In the genomic region with DNA sequence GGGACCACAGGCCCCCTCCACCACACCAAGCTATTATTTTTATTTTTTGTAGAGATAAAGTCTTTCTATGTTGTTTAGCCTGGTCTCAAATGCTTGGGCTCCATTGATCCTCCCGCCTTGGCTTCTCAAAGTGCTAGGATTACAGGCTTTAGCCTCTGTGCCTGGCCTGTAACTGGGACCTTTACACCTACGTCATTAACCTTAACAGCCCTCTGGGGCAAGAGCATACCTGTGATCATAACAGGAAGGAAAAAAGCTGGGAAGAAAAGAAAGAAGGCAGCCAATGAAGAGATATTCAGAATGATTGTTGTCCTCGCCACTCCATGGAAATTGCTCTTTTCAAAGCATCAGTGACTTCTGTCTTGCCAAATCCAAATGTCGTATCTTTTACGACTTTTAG, we compare ENCODE assay signal across 35 cellular contexts.
"Had no signal": no experiment of that assay in that cellular context is flagged by ENCODE, and none has a peak within 500 bp of the region (broad histone marks: within the 10 kb centered on the region; RNA-seq: fewer than 3 reads in every experiment).

No MANE protein-coding gene starts in this region.

- H3K36me3 ChIP-seq: adrenal gland, brain microvascular endothelial cell, breast epithelium had no signal

- H3K27me3 ChIP-seq: adrenal gland, body of pancreas, brain microvascular endothelial cell, breast epithelium had no signal

- H3K9me3 ChIP-seq: adrenal gland, body of pancreas, breast epithelium had no signal

- H3K27ac Mint-ChIP-seq: activated B cell treated with CpG ODN at 0.5 μM for 24 hours; activated CD4-positive, alpha-beta memory T cell treated with anti-CD3 and anti-CD28 coated beads for 36 hours; activated CD4-positive, alpha-beta T cell treated with anti-CD3 and anti-CD28 coated beads, Interleukin-2, amount 10 ng/mL, durations not matched to agents 24 days and 14 days; activated CD8-positive, alpha-beta T cell treated with anti-CD3 and anti-CD28 coated beads for 36 hours; activated naive CD4-positive, alpha-beta T cell treated with anti-CD3 and anti-CD28 coated beads for 36 hours; activated naive CD4-positive, alpha-beta T cell treated with anti-CD3 and anti-CD28 coated beads, Interleukin-2, amount 50 U/mL, for 72 hours; activated naive CD8-positive, alpha-beta T cell treated with anti-CD3 and anti-CD28 coated beads for 36 hours; activated T-cell treated with anti-CD3 and anti-CD28 coated beads, Interleukin-2, amount 50 U/mL, for 72 hours; activated T-helper 1 cell treated with anti-CD3 and anti-CD28 coated beads, Interleukin-12 subunit alpha, Interleukin-12 subunit beta, Interleukin-2, Interleukin-4 antibody, amounts not matched to agents 30 ng/mL and 10 ng/mL and 1 ng/mL, durations not matched to agents 14 hours and 24 hours and 36 hours; activated T-helper 17 cell treated with anti-CD3 and anti-CD28 coated beads, Interleukin-2, amount 50 U/mL, for 72 hours; T-helper 1 cell treated with Interleukin-12 subunit alpha and Interleukin-12 subunit beta and Interleukin-4 antibody, amounts not matched to agents 30 μg/mL and 1 μg/mL, for 36 hours; T-helper 2 cell treated with Interferon-gamma antibody and Interleukin-4, amounts not matched to agents 5 μg/mL and 100 μg/mL, for 36 hours had no signal

- H3K9me3 Mint-ChIP-seq: activated CD4-positive, alpha-beta T cell treated with anti-CD3 and anti-CD28 coated beads, Interleukin-2, amount 10 ng/mL, durations not matched to agents 24 days and 14 days; activated naive CD4-positive, alpha-beta T cell treated with anti-CD3 and anti-CD28 coated beads for 36 hours; activated T-helper 1 cell treated with anti-CD3 and anti-CD28 coated beads, Interleukin-12 subunit alpha, Interleukin-12 subunit beta, Interleukin-2, Interleukin-4 antibody, amounts not matched to agents 30 ng/mL and 10 ng/mL and 1 ng/mL, durations not matched to agents 14 hours and 24 hours and 36 hours; T-helper 2 cell treated with Interferon-gamma antibody and Interleukin-4, amounts not matched to agents 5 μg/mL and 100 μg/mL, for 36 hours had no signal

- H3K4me3 ChIP-seq: adrenal gland, body of pancreas, breast epithelium had no signal

- H3K36me3 Mint-ChIP-seq: activated CD4-positive, alpha-beta memory T cell treated with anti-CD3 and anti-CD28 coated beads for 36 hours; activated naive CD8-positive, alpha-beta T cell treated with anti-CD3 and anti-CD28 coated beads for 36 hours had no signal

- ATAC-seq: activated CD8-positive, alpha-beta T cell treated with anti-CD3 and anti-CD28 coated beads for 36 hours; activated naive CD4-positive, alpha-beta T cell treated with anti-CD3 and anti-CD28 coated beads, Interleukin-2, amount 50 U/mL, for 72 hours; activated T-cell treated with anti-CD3 and anti-CD28 coated beads, Interleukin-2, amount 50 U/mL, for 4 hours; activated T-cell treated with anti-CD3 and anti-CD28 coated beads, Interleukin-2, amount 50 U/mL, for 72 hours; activated T-helper 17 cell treated with anti-CD3 and anti-CD28 coated beads, Interleukin-2, amount 50 U/mL, for 72 hours; body of pancreas had no signal

- H3K4me3 Mint-ChIP-seq: activated B cell treated with CpG ODN at 0.5 μM for 24 hours; activated CD4-positive, alpha-beta memory T cell treated with anti-CD3 and anti-CD28 coated beads for 36 hours; activated CD4-positive, alpha-beta T cell treated with anti-CD3 and anti-CD28 coated beads, Interleukin-2, amount 10 ng/mL, durations not matched to agents 24 days and 14 days; activated CD8-positive, alpha-beta T cell treated with anti-CD3 and anti-CD28 coated beads for 36 hours; activated naive CD4-positive, alpha-beta T cell treated with anti-CD3 and anti-CD28 coated beads for 36 hours; activated naive CD8-positive, alpha-beta T cell treated with anti-CD3 and anti-CD28 coated beads for 36 hours; activated T-cell treated with anti-CD3 and anti-CD28 coated beads, Interleukin-2, amount 50 U/mL, for 4 hours; activated T-cell treated with anti-CD3 and anti-CD28 coated beads, Interleukin-2, amount 50 U/mL, for 72 hours; activated T-helper 1 cell treated with anti-CD3 and anti-CD28 coated beads, Interleukin-12 subunit alpha, Interleukin-12 subunit beta, Interleukin-2, Interleukin-4 antibody, amounts not matched to agents 30 ng/mL and 10 ng/mL and 1 ng/mL, durations not matched to agents 14 hours and 24 hours and 36 hours; activated T-helper 17 cell treated with anti-CD3 and anti-CD28 coated beads, Interleukin-2, amount 50 U/mL, for 72 hours; T-helper 1 cell treated with Interleukin-12 subunit alpha and Interleukin-12 subunit beta and Interleukin-4 antibody, amounts not matched to agents 30 μg/mL and 1 μg/mL, for 36 hours; T-helper 2 cell treated with Interferon-gamma antibody and Interleukin-4, amounts not matched to agents 5 μg/mL and 100 μg/mL, for 36 hours had no signal

- H3K27me3 Mint-ChIP-seq: activated B cell treated with CpG ODN at 0.5 μM for 24 hours; activated CD4-positive, alpha-beta memory T cell treated with anti-CD3 and anti-CD28 coated beads for 36 hours; activated CD4-positive, alpha-beta T cell treated with anti-CD3 and anti-CD28 coated beads, Interleukin-2, amount 10 ng/mL, durations not matched to agents 24 days and 14 days; activated CD8-positive, alpha-beta T cell treated with anti-CD3 and anti-CD28 coated beads for 36 hours; activated T-helper 17 cell treated with anti-CD3 and anti-CD28 coated beads, Interleukin-2, amount 50 U/mL, for 72 hours had no signal

- H3K4me1 Mint-ChIP-seq: activated B cell treated with CpG ODN at 0.5 μM for 24 hours; activated CD4-positive, alpha-beta T cell treated with anti-CD3 and anti-CD28 coated beads, Interleukin-2, amount 10 ng/mL, durations not matched to agents 24 days and 14 days; activated naive CD8-positive, alpha-beta T cell treated with anti-CD3 and anti-CD28 coated beads for 36 hours; activated T-helper 17 cell treated with anti-CD3 and anti-CD28 coated beads, Interleukin-2, amount 50 U/mL, for 72 hours had no signal

- DNase-seq: activated B cell treated with CpG ODN at 0.5 μM for 24 hours; activated CD4-positive, alpha-beta memory T cell treated with anti-CD3 and anti-CD28 coated beads for 36 hours; activated CD4-positive, alpha-beta T cell treated with anti-CD3 and anti-CD28 coated beads for 4 hours; activated CD4-positive, alpha-beta T cell treated with anti-CD3 and anti-CD28 coated beads, Interleukin-2, amount 10 ng/mL, durations not matched to agents 24 days and 14 days; activated CD4-positive, alpha-beta T cell treated with anti-CD3 and anti-CD28 coated beads, Interleukin-2, amount 50 U/mL, for 1 hour; activated CD4-positive, alpha-beta T cell treated with anti-CD3 and anti-CD28 coated beads, Interleukin-2, amount 50 U/mL, for 4 hours; activated CD4-positive, CD25-positive, alpha-beta regulatory T cell treated with anti-CD3 and anti-CD28 coated beads, Interleukin-2, amount 50 U/mL, for 72 hours; activated CD8-positive, alpha-beta memory T cell treated with anti-CD3 and anti-CD28 coated beads, Interleukin-2, amount 50 U/mL, for 4 hours; activated CD8-positive, alpha-beta T cell treated with anti-CD3 and anti-CD28 coated beads for 36 hours; activated effector memory CD4-positive, alpha-beta T cell treated with anti-CD3 and anti-CD28 coated beads, Interleukin-2, amount 50 U/mL, for 16 hours; activated gamma-delta T cell treated with Interleukin-2 at 50 U/mL for 16 hours; activated naive CD4-positive, alpha-beta T cell; activated naive CD4-positive, alpha-beta T cell treated with anti-CD3 and anti-CD28 coated beads for 36 hours; activated naive CD4-positive, alpha-beta T cell treated with anti-CD3 and anti-CD28 coated beads, Interleukin-2, amount 50 U/mL, for 16 hours; activated naive CD8-positive, alpha-beta T cell treated with anti-CD3 and anti-CD28 coated beads for 36 hours; activated T-cell treated with anti-CD3 and anti-CD28 coated beads for 4 hours; activated T-cell treated with anti-CD3 and anti-CD28 coated beads, Interleukin-2, amount 50 U/mL, for 1 hour; activated T-cell treated with anti-CD3 and anti-CD28 coated beads, Interleukin-2, amount 50 U/mL, for 4 hours; activated T-cell treated with anti-CD3 and anti-CD28 coated beads, Interleukin-2, amount 50 U/mL, for 72 hours; adrenal gland; amniotic stem cell; aorta; body of pancreas; brain microvascular endothelial cell; central memory CD4-positive, alpha-beta T cell; T-helper 1 cell; T-helper 2 cell; T-helper 9 cell had no signal

- H3K4me1 ChIP-seq: adrenal gland, body of pancreas, breast epithelium had no signal

- H3K27ac ChIP-seq: adrenal gland, body of pancreas, brain microvascular endothelial cell, breast epithelium, VCaP had no signal
